In the genomic region with DNA sequence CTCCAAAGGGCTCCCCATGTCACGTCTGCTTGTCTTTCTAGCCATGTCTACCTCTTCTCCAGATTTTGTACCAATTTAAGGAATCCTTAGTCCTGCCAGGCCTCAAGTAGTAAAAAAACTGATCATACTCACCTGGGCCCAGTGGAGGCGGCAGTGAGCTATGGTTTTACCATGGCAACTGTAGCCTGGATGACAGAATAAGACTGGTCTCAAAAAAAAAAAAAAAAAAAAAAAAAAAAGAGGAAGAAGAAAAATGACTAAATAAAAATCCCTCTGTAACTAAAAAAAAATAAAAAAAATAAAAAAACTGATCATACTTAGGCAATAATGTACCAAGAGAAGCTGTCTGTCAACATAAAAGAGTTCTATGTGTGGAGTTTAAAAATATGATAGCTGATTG, we compare ENCODE assay signal across 1 cellular context.
A peak's percentile ranks its signal among the peaks of the same experiment; 100 is the strongest.
TF ChIP-seq lines count a peak whose summit lies in the region.

No MANE protein-coding gene starts in this region.

TF ChIP-seq in GM12878, 131 proteins besides CTCF, POLR2A, EP300 and RAD21 (continued from another document):
- TF ChIP-seq MEF2B (IDR thresholded peaks at IDR 0.05; ENCODE audit: partially characterized antibody, poor library complexity, severe bottlenecking) (no peak), ZNF622 (IDR thresholded peaks at IDR 0.05) (no peak), ATF2 (IDR thresholded peaks at IDR 0.05; ENCODE audit: low read length) (0 out of 2 replicates have a peak, but pooled peaks have one; percentile 38), JUNB (IDR thresholded peaks at IDR 0.05) (no peak), ATF7 (IDR thresholded peaks at IDR 0.05; ENCODE audit: low read depth) (peak; percentile 36; the same call in 1 of the 2 replicates), PKNOX1 (IDR thresholded peaks at IDR 0.05) (peak; percentile 30; the same call in 1 of the 2 replicates), SMC3 (IDR thresholded peaks at IDR 0.05; ENCODE audit: borderline replicate concordance, low read length) (peak; percentile 19; the same call in 1 of the 2 replicates), RB1 (IDR thresholded peaks at IDR 0.05; ENCODE audit: borderline replicate concordance) (no peak)
TF ChIP-seq in GM12878: peak in this region for 6.
